Comparison of ENCODE assay signal across 18 cellular contexts in genomic region chr2:173653427-173653795, GRCh38.
DNase-seq lines count a peak whose midpoint lies in the region; ATAC-seq and TF ChIP-seq lines count a peak whose summit lies in the region.
"Had no signal": no experiment of that assay in that cellular context is flagged by ENCODE, and none has a peak within 500 bp of the region (broad histone marks: within the 10 kb centered on the region; RNA-seq: fewer than 3 reads in every experiment).

No MANE protein-coding gene starts in this region.

- TF ChIP-seq POLR2A in transverse colon (IDR thresholded peaks at IDR 0.05), result no peak

- no peaks in the 10 kb centered on the region for H3K27me3 ChIP-seq in RWPE2 (ENCODE audit: insufficient read depth, poor library complexity, severe bottlenecking)
- H3K27me3 ChIP-seq in transverse colon, result no peaks in the 10 kb centered on the region

- H3K9me3 ChIP-seq in RWPE2 (ENCODE audit: severe bottlenecking), result no peaks in the 10 kb centered on the region
- H3K9me3 ChIP-seq in transverse colon, result no peaks in the 10 kb centered on the region
- H3K9me3 ChIP-seq: thoracic aorta had no signal

- TF ChIP-seq CTCF in RWPE2 (IDR thresholded peaks at IDR 0.05; ENCODE audit: poor library complexity, severe bottlenecking), result no peak
- no peak for TF ChIP-seq CTCF in transverse colon (IDR thresholded peaks at IDR 0.05)
- no peak for TF ChIP-seq CTCF in omental fat pad (IDR thresholded peaks at IDR 0.05)

- peaks cover 49% of the 10 kb centered on the region for H3K4me1 ChIP-seq in RWPE2 (ENCODE audit: insufficient read depth, poor library complexity, severe bottlenecking)
- peaks cover 0 to 10% (median 0%) of the 10 kb centered on the region in 4 donors for H3K4me1 ChIP-seq in transverse colon

- 89 to 93% methylated on average over 6 of the region's 6 CpGs for WGBS in transverse colon (ENCODE audit: low coverage in 1 of 2), 2 donors

- peak overlapping the region; percentile 98 for H3K27ac ChIP-seq in RWPE2 (ENCODE audit: poor library complexity, severe bottlenecking)
- H3K27ac ChIP-seq in transverse colon, result peak overlapping the region in 3 of 4 donors; percentile 43 to 49 (median 44)
- H3K27ac ChIP-seq: C4-2B, thoracic aorta had no signal

- H3K36me3 ChIP-seq in RWPE2 (ENCODE audit: low read depth) (no peaks in the 10 kb centered on the region), transverse colon (no peaks in the 10 kb centered on the region)
- H3K36me3 ChIP-seq: thoracic aorta had no signal

- no peak for TF ChIP-seq EP300 in transverse colon (IDR thresholded peaks at IDR 0.05; ENCODE audit: low read depth)

- ATAC-seq in RWPE2 (ENCODE audit: low read depth) (no peak), omental fat pad (ENCODE audit: low FRiP score) (no peak)

- intact Hi-C loops in transverse colon (cut with DNase I; ENCODE audit: low total_unique reads), result no loop called here

- in situ Hi-C loops in transverse colon (cut with MboI; ENCODE audit: low pct_ligation_motif_present in 1 of 4, low pct_unique_long_range_greater_than_20kb in 1 of 4, low sequenced_read_pairs in 3 of 4), result no loop called here

- DNase-seq in NCI-H2227 (lab: John Stamatoyannopoulos, UW; ENCODE audit: unreplicated experiment) (peak; percentile 26), NCI-H2227 treated with DMSO at 0.1 percent for 48 hours (lab: John Stamatoyannopoulos, UW) (no peak), RWPE2 (ENCODE audit: low spot score) (no peak), left kidney (ENCODE audit: low read depth, low spot score) (peak; percentile 16), transverse colon (no peak), NCI-H2081 treated with DMSO at 0.1 percent for 48 hours (lab: John Stamatoyannopoulos, UW) (no peak), omental fat pad (ENCODE audit: low spot score) (no peak), T1000 (lab: John Stamatoyannopoulos, UW) (no peak)
- DNase-seq: activated CD4-positive, alpha-beta T cell treated with anti-CD3 and anti-CD28 coated beads for 48 hours; activated CD8-positive, alpha-beta memory T cell treated with anti-CD3 and anti-CD28 coated beads, Interleukin-2, amount 50 U/mL, for 4 hours; activated gamma-delta T cell; amygdala; DMS 273 treated with DMSO at 0.1 percent for 48 hours; left colon; NCI-H526 treated with DMSO at 0.1 percent for 48 hours; OCI-M1 had no signal

- H3K4me3 ChIP-seq in RWPE2 (ENCODE audit: severe bottlenecking) (no peak overlapping the region), transverse colon (no peak overlapping the region)
- H3K4me3 ChIP-seq: thoracic aorta had no signal

Comparison
In these comparisons a context has a peak if more than half of its experiments do, and no peak if none do; other contexts are left out.
1. DNase-seq: peak in NCI-H2227 (single experiment) and left kidney (single experiment); none in NCI-H2227 treated with DMSO at 0.1 percent for 48 hours (single experiment), RWPE2 (single experiment), transverse colon (single experiment), NCI-H2081 treated with DMSO at 0.1 percent for 48 hours (single experiment), omental fat pad (single experiment) and T1000 (single experiment).